8 cellular contexts compared by ENCODE assay signal in genomic region chr7:116525298-116525912, GRCh38. TPM values are rescaled to one million over a fixed set of nuclear protein-coding genes. Genes with fewer than 3 reads are reported as not detected.
A peak's percentile ranks its signal among the peaks of the same experiment; 100 is the strongest.
DNase-seq lines count a peak whose midpoint lies in the region; ATAC-seq and TF ChIP-seq lines count a peak whose summit lies in the region.

No MANE protein-coding gene starts in this region.

- H3K4me1 ChIP-seq in body of pancreas = peaks cover 19% of the 10 kb centered on the region

- no peak for TF ChIP-seq POLR2A in body of pancreas (IDR thresholded peaks at IDR 0.05)

- ATAC-seq in HG02571 (IDR thresholded peaks at IDR 0.05; ENCODE audit: unreplicated experiment) (peak; percentile 48), body of pancreas (peak; percentile 46)

- H3K27ac Mint-ChIP-seq in immature natural killer cell = no peak overlapping the region

- H3K4me1 Mint-ChIP-seq in immature natural killer cell = peaks cover 28 to 32% of the 10 kb centered on the region in 2 donors

- H3K27ac ChIP-seq in RWPE1 (peak overlapping the region; percentile 100), body of pancreas (peak overlapping the region; percentile 35 to 71 (median 62))

- WGBS in body of pancreas, 2 donors = 0 to 1% methylated on average over 2 to 36 of the region's 36 CpGs

- intact Hi-C loops in body of pancreas (cut with DNase I) = loop anchor here (10.0 kb wide), 1 partner anchor 261 kb away; no protein-coding TSS in a partner anchor

- H3K36me3 Mint-ChIP-seq in immature natural killer cell = no peaks in the 10 kb centered on the region

- peak overlapping the region; percentile 72 to 86 (median 83) for H3K4me3 Mint-ChIP-seq in immature natural killer cell

- H3K27me3 Mint-ChIP-seq in immature natural killer cell (ENCODE audit: low read depth in 3 of 3) = peaks cover 28 to 38% (median 37%) of the 10 kb centered on the region in 3 donors

- CTCF ChIA-PET in RWPE1 (lab: Yijun Ruan, JAX) = interaction anchor here (0.6 to 2.8 kb wide), 14 partner anchors 9 to 310 kb away, joined by 3 to 44 read pairs (median 3); partner anchors contain the start of gene CAV2

- POLR2A ChIA-PET in RWPE1 (lab: Yijun Ruan, JAX; ENCODE audit: low non-redundant PET) = interaction anchor here (0.5 to 1.2 kb wide), 2 partner anchors 23 to 30 kb away, joined by 3 to 6 read pairs; no protein-coding TSS in a partner anchor

- TF ChIP-seq CTCF in RWPE1 (conservative IDR thresholded peaks at IDR 0.05; ENCODE audit: low read depth) (no peak), body of pancreas (IDR thresholded peaks at IDR 0.05) (peak in 4 of 7 experiments; percentile 7 to 31 (median 12))

- peak overlapping the region; percentile 23 to 36 for H3K4me3 ChIP-seq in body of pancreas

- H3K27me3 ChIP-seq in body of pancreas = no peaks in the 10 kb centered on the region

- DNase-seq in EH (ENCODE audit: low read depth) (peak; percentile 33), RWPE1 (ENCODE audit: low spot score) (no peak), body of pancreas (peak in 3 of 4 donors; percentile 37 to 50 (median 45)), immature natural killer cell (peak; percentile 17 to 32 (median 24)), NCI-H128 (lab: John Stamatoyannopoulos, UW; ENCODE audit: unreplicated experiment) (no peak), globus pallidus (ENCODE audit: low spot score) (no peak)
- peak; percentile 39 to 41 for DNase-seq in stimulated activated CD4-positive, alpha-beta T cell treated with anti-CD3 and anti-CD28 coated beads, Interleukin-2, amount 100 ng/mL, for 24 hours

- H3K36me3 ChIP-seq in body of pancreas (replicated peaks in 1 of 2; ENCODE audit: insufficient read depth in 1 of 2, low read depth in 2 of 2) = no peaks in the 10 kb centered on the region

- H3K9me3 ChIP-seq in body of pancreas = no peaks in the 10 kb centered on the region

- H3K9me3 Mint-ChIP-seq in immature natural killer cell = peaks cover 0 to 2% (median 0%) of the 10 kb centered on the region in 6 donors

RNA-seq across cellular contexts. Expression of gene CAV1, which starts 0.6 kb away (rescaled TPM):
- 10 to 100 TPM; 28.5 to 32.6 TPM for total RNA-seq in body of pancreas
- polyA plus RNA-seq in immature natural killer cell = 1 to 10 TPM in 1 of 3 donors, under 1 TPM in 1, not detected in 1; 0.53 to 2.2 TPM

RNA-seq across cellular contexts. Expression of gene CAV2, which starts 25.9 kb away (rescaled TPM):
- 10 to 100 TPM; 47.0 to 51.1 TPM for total RNA-seq in body of pancreas
- polyA plus RNA-seq in immature natural killer cell = not detected

Comparison
In these comparisons a context has a peak if more than half of its experiments do, and no peak if none do; other contexts are left out.
1. DNase-seq: peak in EH (single experiment), body of pancreas (3 of 4), immature natural killer cell (3 of 3) and stimulated activated CD4-positive, alpha-beta T cell treated with anti-CD3 and anti-CD28 coated beads, Interleukin-2, amount 100 ng/mL, for 24 hours (2 of 2); none in RWPE1 (single experiment), NCI-H128 (single experiment) and globus pallidus (single experiment).